In genomic region chr4:2186133-2186864, GRCh38 we compare ENCODE assay signal across 12 cellular contexts. TPM values are rescaled to one million over a fixed set of nuclear protein-coding genes. Genes with fewer than 3 reads are reported as not detected.
DNase-seq lines count a peak whose midpoint lies in the region; ATAC-seq and TF ChIP-seq lines count a peak whose summit lies in the region.
"Had no signal": no experiment of that assay in that cellular context is flagged by ENCODE, and none has a peak within 500 bp of the region (broad histone marks: within the 10 kb centered on the region; RNA-seq: fewer than 3 reads in every experiment).

No MANE protein-coding gene starts in this region.

- WGBS in mesenchymal stem cell: 46% methylated on average over 8 of the region's 9 CpGs

- H3K79me1 ChIP-seq in mesenchymal stem cell (replicated peaks; ENCODE audit: low read length, poor library complexity, severe bottlenecking): no peaks in the 10 kb centered on the region

- H3K4me3 Mint-ChIP-seq in stimulated activated effector memory CD8-positive, alpha-beta T cell treated with anti-CD3 and anti-CD28 coated beads, Interleukin-12 subunit alpha, Interleukin-12 subunit beta, amount 100 ng/mL, for 72 hours: no peak overlapping the region

- no peak overlapping the region for H3K23ac ChIP-seq in mesenchymal stem cell (ENCODE audit: low read length in 2 of 2)

- no peak overlapping the region for H2AK5ac ChIP-seq in mesenchymal stem cell (ENCODE audit: low read length, severe bottlenecking)

- no peak for ATAC-seq in GM18520 (IDR thresholded peaks at IDR 0.05; ENCODE audit: unreplicated experiment)
- no peak for ATAC-seq in stimulated activated effector memory CD8-positive, alpha-beta T cell treated with anti-CD3 and anti-CD28 coated beads, Interleukin-12 subunit alpha, Interleukin-12 subunit beta, amount 100 ng/mL, for 72 hours
- no peak for ATAC-seq in HG03097 (IDR thresholded peaks at IDR 0.05; ENCODE audit: low FRiP score, unreplicated experiment)

- H2AFZ ChIP-seq in mesenchymal stem cell (ENCODE audit: low read depth, low read length): no peak overlapping the region

- no peak overlapping the region for H3K4me2 ChIP-seq in mesenchymal stem cell (ENCODE audit: low read length, poor library complexity, severe bottlenecking)

- no peaks in the 10 kb centered on the region for H3K27me3 ChIP-seq in mesenchymal stem cell (ENCODE audit: control insufficient read depth in 1 of 2, insufficient read depth in 1 of 2, low read length in 2 of 2)
- H3K27me3 ChIP-seq: ascending aorta, neutrophil, SJSA1, testis had no signal

- no peak overlapping the region for H3K4ac ChIP-seq in mesenchymal stem cell (ENCODE audit: low read depth in 1 of 2, low read length in 2 of 2)

- H2BK15ac ChIP-seq in mesenchymal stem cell (ENCODE audit: low read depth, poor library complexity, severe bottlenecking): no peak overlapping the region

- H3K9me3 ChIP-seq in mesenchymal stem cell (ENCODE audit: control insufficient read depth, low read length): peaks cover 7% of the 10 kb centered on the region
- H3K9me3 ChIP-seq: neutrophil, SJSA1, testis had no signal

- no peak overlapping the region for H2BK120ac ChIP-seq in mesenchymal stem cell (ENCODE audit: low read depth, low read length)

- no peak overlapping the region for H4K91ac ChIP-seq in mesenchymal stem cell (ENCODE audit: low read length)

- DNase-seq in G401 (ENCODE audit: low spot score) (peak; percentile 31), NCI-H1048 (lab: John Stamatoyannopoulos, UW) (peak; percentile 2), astrocyte of the spinal cord (ENCODE audit: low read depth, low spot score) (peak; percentile 7), mesenchymal stem cell (peak; percentile 29), NOMO-1 treated with DMSO at 0.1 percent for 48 hours (lab: John Stamatoyannopoulos, UW; ENCODE audit: unreplicated experiment) (no peak)
- DNase-seq in stimulated activated effector memory CD8-positive, alpha-beta T cell treated with anti-CD3 and anti-CD28 coated beads, Interleukin-12 subunit alpha, Interleukin-12 subunit beta, amount 100 ng/mL, for 72 hours (ENCODE audit: low spot score in 2 of 2): no peak
- DNase-seq: testis had no signal

- in situ Hi-C loops in G401 (cut with HindIII; ENCODE audit: low sequenced_read_pairs) (no loop called here), astrocyte of the spinal cord (cut with HindIII; ENCODE audit: low sequenced_read_pairs) (no loop called here)

- H3K36me3 ChIP-seq in mesenchymal stem cell (ENCODE audit: control insufficient read depth in 1 of 2, insufficient read depth in 2 of 2, low read depth in 1 of 2, low read length in 2 of 2): no peaks in the 10 kb centered on the region
- H3K36me3 ChIP-seq: ascending aorta, neutrophil, SJSA1 had no signal

- peaks cover 10% of the 10 kb centered on the region for H3K9me3 Mint-ChIP-seq in stimulated activated effector memory CD8-positive, alpha-beta T cell treated with anti-CD3 and anti-CD28 coated beads, Interleukin-12 subunit alpha, Interleukin-12 subunit beta, amount 100 ng/mL, for 72 hours

- no peaks in the 10 kb centered on the region for H3K36me3 Mint-ChIP-seq in stimulated activated effector memory CD8-positive, alpha-beta T cell treated with anti-CD3 and anti-CD28 coated beads, Interleukin-12 subunit alpha, Interleukin-12 subunit beta, amount 100 ng/mL, for 72 hours

- H3K4me3 ChIP-seq in astrocyte of the spinal cord (ENCODE audit: low read depth, low read length) (no peak overlapping the region), mesenchymal stem cell (ENCODE audit: insufficient read depth in 1 of 2, low read depth in 1 of 2, low read length in 2 of 2) (no peak overlapping the region)
- H3K4me3 ChIP-seq: ascending aorta, SJSA1, testis had no signal

- TF ChIP-seq CTCF in astrocyte of the spinal cord (IDR thresholded peaks at IDR 0.05; ENCODE audit: low read depth, low read length): peak; percentile 43

- no peaks in the 10 kb centered on the region for H3K4me1 Mint-ChIP-seq in stimulated activated effector memory CD8-positive, alpha-beta T cell treated with anti-CD3 and anti-CD28 coated beads, Interleukin-12 subunit alpha, Interleukin-12 subunit beta, amount 100 ng/mL, for 72 hours

- no peak overlapping the region for H3K9ac ChIP-seq in mesenchymal stem cell (ENCODE audit: low read length)

- H2BK12ac ChIP-seq in mesenchymal stem cell (ENCODE audit: low read length in 2 of 2): no peak overlapping the region

- no peak overlapping the region for H2BK5ac ChIP-seq in mesenchymal stem cell (ENCODE audit: low read depth, low read length, poor library complexity, severe bottlenecking)

- H3K4me1 ChIP-seq in mesenchymal stem cell (ENCODE audit: control insufficient read depth, insufficient read depth, low read depth, low read length): no peaks in the 10 kb centered on the region
- H3K4me1 ChIP-seq: ascending aorta, SJSA1, testis had no signal

- no peak overlapping the region for H4K8ac ChIP-seq in mesenchymal stem cell (ENCODE audit: low read length)

- no peak overlapping the region for H3K27ac ChIP-seq in mesenchymal stem cell (ENCODE audit: low read length, poor library complexity, severe bottlenecking)
- H3K27ac ChIP-seq: ascending aorta, neutrophil, SJSA1, testis had no signal

- no peak overlapping the region for H3K14ac ChIP-seq in mesenchymal stem cell (ENCODE audit: low read length in 2 of 2)

- no peak overlapping the region for H3K27ac Mint-ChIP-seq in stimulated activated effector memory CD8-positive, alpha-beta T cell treated with anti-CD3 and anti-CD28 coated beads, Interleukin-12 subunit alpha, Interleukin-12 subunit beta, amount 100 ng/mL, for 72 hours

- H3K18ac ChIP-seq in mesenchymal stem cell (ENCODE audit: low read depth in 1 of 2, low read length in 2 of 2): no peak overlapping the region

RNA-seq across cellular contexts. Expression of gene HAUS3, which starts 55.6 kb away (rescaled TPM):
- total RNA-seq in G401 (2014; rRNA removed; shearing (Covaris generic)): 12.3 and 15.5 TPM in 2 replicates
- polyA plus RNA-seq in mesenchymal stem cell (2013, experiment 1 of 2): 7.1 TPM
- polyA plus RNA-seq in mesenchymal stem cell (2013, experiment 2 of 2): 7.2 TPM

RNA-seq across cellular contexts. Expression of gene POLN, which starts 55.6 kb away (rescaled TPM):
- 0.17 and 0.49 TPM in 2 replicates for total RNA-seq in G401 (2014; rRNA removed; shearing (Covaris generic))
- polyA plus RNA-seq in mesenchymal stem cell (2013, experiment 1 of 2): 1.0 TPM
- polyA plus RNA-seq in mesenchymal stem cell (2013, experiment 2 of 2): 1.1 TPM

Comparison
In these comparisons a context has a peak if more than half of its experiments do, and no peak if none do; other contexts are left out.
1. DNase-seq: peak in G401 (single experiment), NCI-H1048 (single experiment), astrocyte of the spinal cord (single experiment) and mesenchymal stem cell (single experiment); none in NOMO-1 treated with DMSO at 0.1 percent for 48 hours (single experiment) and stimulated activated effector memory CD8-positive, alpha-beta T cell treated with anti-CD3 and anti-CD28 coated beads, Interleukin-12 subunit alpha, Interleukin-12 subunit beta, amount 100 ng/mL, for 72 hours (0 of 2).